Comparison of ENCODE assay signal across 1 cellular context in genomic region chr2:70767094-70767698, GRCh38.
TF ChIP-seq lines count a peak whose summit lies in the region.

No MANE protein-coding gene starts in this region.

TF ChIP-seq in WTC11, 78 proteins besides CTCF, POLR2A, EP300 and RAD21 (continued from another document):
- TF ChIP-seq, protein P1, sequence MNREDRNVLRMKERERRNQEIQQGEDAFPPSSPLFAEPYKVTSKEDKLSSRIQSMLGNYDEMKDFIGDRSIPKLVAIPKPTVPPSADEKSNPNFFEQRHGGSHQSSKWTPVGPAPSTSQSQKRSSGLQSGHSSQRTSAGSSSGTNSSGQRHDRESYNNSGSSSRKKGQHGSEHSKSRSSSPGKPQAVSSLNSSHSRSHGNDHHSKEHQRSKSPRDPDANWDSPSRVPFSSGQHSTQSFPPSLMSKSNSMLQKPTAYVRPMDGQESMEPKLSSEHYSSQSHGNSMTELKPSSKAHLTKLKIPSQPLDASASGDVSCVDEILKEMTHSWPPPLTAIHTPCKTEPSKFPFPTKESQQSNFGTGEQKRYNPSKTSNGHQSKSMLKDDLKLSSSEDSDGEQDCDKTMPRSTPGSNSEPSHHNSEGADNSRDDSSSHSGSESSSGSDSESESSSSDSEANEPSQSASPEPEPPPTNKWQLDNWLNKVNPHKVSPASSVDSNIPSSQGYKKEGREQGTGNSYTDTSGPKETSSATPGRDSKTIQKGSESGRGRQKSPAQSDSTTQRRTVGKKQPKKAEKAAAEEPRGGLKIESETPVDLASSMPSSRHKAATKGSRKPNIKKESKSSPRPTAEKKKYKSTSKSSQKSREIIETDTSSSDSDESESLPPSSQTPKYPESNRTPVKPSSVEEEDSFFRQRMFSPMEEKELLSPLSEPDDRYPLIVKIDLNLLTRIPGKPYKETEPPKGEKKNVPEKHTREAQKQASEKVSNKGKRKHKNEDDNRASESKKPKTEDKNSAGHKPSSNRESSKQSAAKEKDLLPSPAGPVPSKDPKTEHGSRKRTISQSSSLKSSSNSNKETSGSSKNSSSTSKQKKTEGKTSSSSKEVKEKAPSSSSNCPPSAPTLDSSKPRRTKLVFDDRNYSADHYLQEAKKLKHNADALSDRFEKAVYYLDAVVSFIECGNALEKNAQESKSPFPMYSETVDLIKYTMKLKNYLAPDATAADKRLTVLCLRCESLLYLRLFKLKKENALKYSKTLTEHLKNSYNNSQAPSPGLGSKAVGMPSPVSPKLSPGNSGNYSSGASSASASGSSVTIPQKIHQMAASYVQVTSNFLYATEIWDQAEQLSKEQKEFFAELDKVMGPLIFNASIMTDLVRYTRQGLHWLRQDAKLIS (CRISPR knock-in tag; IDR thresholded peaks at IDR 0.05; ENCODE audit: borderline replicate concordance) = peak; percentile 63; the same call in 1 of the 2 replicates
- TF ChIP-seq ZBTB21 (CRISPR knock-in tag; IDR thresholded peaks at IDR 0.05; ENCODE audit: borderline replicate concordance) (0 out of 2 replicates have a peak, but pooled peaks have one; percentile 22), SP1 (CRISPR knock-in tag; conservative IDR thresholded peaks at IDR 0.05) (no peak), TP53 (CRISPR knock-in tag; IDR thresholded peaks at IDR 0.05) (0 out of 2 replicates have a peak, but pooled peaks have one; percentile 40)
